ENCODE assay signal across 24 cellular contexts in the genomic region with DNA sequence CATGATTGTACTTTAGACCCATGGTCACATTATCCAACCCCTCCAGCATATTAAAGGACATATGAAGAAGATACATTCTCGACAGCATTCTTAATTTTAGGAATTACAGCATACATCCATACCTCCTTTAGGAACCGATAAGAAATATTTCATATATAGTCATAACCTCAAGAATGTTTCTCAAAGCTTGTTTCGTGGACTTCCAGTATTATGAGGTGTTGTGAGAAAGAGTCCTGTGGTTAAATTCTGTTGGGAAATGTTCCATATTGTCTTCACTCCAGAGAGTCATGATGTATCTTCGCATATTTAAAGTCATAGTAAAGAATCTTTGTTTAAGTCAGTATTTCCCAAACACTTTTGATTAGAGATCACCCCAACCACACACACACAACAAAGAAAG.
DNase-seq lines count a peak whose midpoint lies in the region; ATAC-seq, FAIRE-seq and TF ChIP-seq lines count a peak whose summit lies in the region.
"Had no signal": no experiment of that assay in that cellular context is flagged by ENCODE, and none has a peak within 500 bp of the region (broad histone marks: within the 10 kb centered on the region; RNA-seq: fewer than 3 reads in every experiment).

No MANE protein-coding gene starts in this region.

- H3K27me3 ChIP-seq in adipocyte (replicated peaks; ENCODE audit: control insufficient read depth, insufficient read depth, low read length) (no peaks in the 10 kb centered on the region), heart left ventricle (no peaks in the 10 kb centered on the region), BE2C (no peaks in the 10 kb centered on the region)
- H3K27me3 ChIP-seq: SJCRH30 had no signal

- peak overlapping the region; percentile 38 for H3K27ac Mint-ChIP-seq in chondrocyte (ENCODE audit: unreplicated experiment)
- H3K27ac Mint-ChIP-seq: CD4-positive, alpha-beta T cell had no signal

- no peak overlapping the region for H3K4me3 Mint-ChIP-seq in chondrocyte (ENCODE audit: unreplicated experiment)
- H3K4me3 Mint-ChIP-seq: CD4-positive, alpha-beta T cell had no signal

- intact Hi-C loops in heart left ventricle (cut with DNase I) = no loop called here

- no peak overlapping the region for H3K27ac ChIP-seq in heart left ventricle
- H3K27ac ChIP-seq: SJCRH30 had no signal

- peaks cover 3% of the 10 kb centered on the region for H3K9me3 Mint-ChIP-seq in chondrocyte (ENCODE audit: low read depth)

- no peak for TF ChIP-seq POLR2A in heart left ventricle (IDR thresholded peaks at IDR 0.05)

- no peak for TF ChIP-seq CTCF in chondrocyte (IDR thresholded peaks at IDR 0.05)
- TF ChIP-seq CTCF in heart left ventricle (IDR thresholded peaks at IDR 0.05) = no peak
- TF ChIP-seq CTCF in BE2C (IDR thresholded peaks at IDR 0.05; ENCODE audit: low read depth, low read length) = no peak

- H3K9me3 ChIP-seq in adipocyte (ENCODE audit: control insufficient read depth, low read length) (no peaks in the 10 kb centered on the region), heart left ventricle (no peaks in the 10 kb centered on the region), BE2C (no peaks in the 10 kb centered on the region)
- H3K9me3 ChIP-seq: SJCRH30 had no signal

- peaks cover 16% of the 10 kb centered on the region for H3K4me1 Mint-ChIP-seq in chondrocyte (ENCODE audit: low read depth)

- H3K4me3 ChIP-seq in adipocyte (ENCODE audit: low read length) = no peak overlapping the region
- no peak overlapping the region for H3K4me3 ChIP-seq in heart left ventricle
- H3K4me3 ChIP-seq in BE2C (ENCODE audit: low read depth, low read length) = no peak overlapping the region
- H3K4me3 ChIP-seq: SJCRH30 had no signal

- ATAC-seq in heart left ventricle (no peak), HG02571 (IDR thresholded peaks at IDR 0.05; ENCODE audit: unreplicated experiment) (no peak)
- ATAC-seq: HCT116, Panc1 had no signal

- H3K36me3 ChIP-seq in adipocyte (ENCODE audit: control insufficient read depth, insufficient read depth, low read length, severe bottlenecking) (no peaks in the 10 kb centered on the region), heart left ventricle (no peaks in the 10 kb centered on the region), BE2C (no peaks in the 10 kb centered on the region)
- H3K36me3 ChIP-seq: SJCRH30 had no signal

- no peaks in the 10 kb centered on the region for H3K4me1 ChIP-seq in adipocyte (ENCODE audit: control insufficient read depth, insufficient read depth, low read length)
- H3K4me1 ChIP-seq in heart left ventricle = no peaks in the 10 kb centered on the region
- H3K4me1 ChIP-seq in BE2C = peaks cover 23% of the 10 kb centered on the region
- H3K4me1 ChIP-seq: SJCRH30 had no signal

- WGBS in heart left ventricle, 4 donors = 84 to 90% (median 87%) methylated on average over 4 of the region's 4 CpGs

- no peaks in the 10 kb centered on the region for H3K36me3 Mint-ChIP-seq in chondrocyte (ENCODE audit: low read depth)

- H3K9ac ChIP-seq in adipocyte (ENCODE audit: low read length) = no peak overlapping the region

- no peaks in the 10 kb centered on the region for H3K27me3 Mint-ChIP-seq in chondrocyte (ENCODE audit: low read depth)
- H3K27me3 Mint-ChIP-seq: CD4-positive, alpha-beta T cell had no signal

- FAIRE-seq in HTR-8/SVneo (lab: Jason Lieb, UNC) = no peak
- FAIRE-seq: GM12891, GM18507 had no signal

- DNase-seq in EH (ENCODE audit: low read depth) = peak; percentile 33
- DNase-seq in adipocyte (ENCODE audit: low read depth) = peak; percentile 2
- no peak for DNase-seq in chondrocyte (ENCODE audit: low spot score)
- DNase-seq in iris pigment epithelial cell (ENCODE audit: low read depth) = peak; percentile 86
- DNase-seq in HTR-8/SVneo (ENCODE audit: insufficient read length, low spot score) = no peak
- DNase-seq in heart left ventricle = no peak
- DNase-seq in BE2C = no peak
- DNase-seq: CD4-positive, alpha-beta T cell; DMS153; GOT3; Kasumi-1; MM.1S; NCI-H1092 treated with DMSO at 0.1 percent for 48 hours; NCI-H146; NCI-H2081; NCI-H2171 treated with DMSO at 0.1 percent for 48 hours; NCI-H446; NCI-H526 treated with DMSO at 0.1 percent for 48 hours; SJCRH30 had no signal

Comparison
In these comparisons a context has a peak if more than half of its experiments do, and no peak if none do; other contexts are left out.
1. DNase-seq: peak in EH (single experiment), adipocyte (single experiment) and iris pigment epithelial cell (single experiment); none in chondrocyte (single experiment), HTR-8/SVneo (single experiment), heart left ventricle (0 of 5) and BE2C (single experiment).